In genomic region chr1:240765732-240766363, GRCh38 we compare ENCODE assay signal across 12 cellular contexts.
DNase-seq lines count a peak whose midpoint lies in the region; ATAC-seq and TF ChIP-seq lines count a peak whose summit lies in the region.
"Had no signal": no experiment of that assay in that cellular context is flagged by ENCODE, and none has a peak within 500 bp of the region (broad histone marks: within the 10 kb centered on the region; RNA-seq: fewer than 3 reads in every experiment).

No MANE protein-coding gene starts in this region.

- H3K4me1 ChIP-seq in smooth muscle cell (ENCODE audit: low read depth): no peaks in the 10 kb centered on the region
- H3K4me1 ChIP-seq in body of pancreas: no peaks in the 10 kb centered on the region

- no peak overlapping the region for H3K4me3 ChIP-seq in fibroblast of villous mesenchyme (ENCODE audit: low read depth, low read length)
- H3K4me3 ChIP-seq in smooth muscle cell: no peak overlapping the region
- no peak overlapping the region for H3K4me3 ChIP-seq in body of pancreas
- H3K4me3 ChIP-seq: cardiac muscle cell had no signal

- TF ChIP-seq POLR2A in body of pancreas (IDR thresholded peaks at IDR 0.05): no peak

- ATAC-seq in GM21423 (IDR thresholded peaks at IDR 0.05; ENCODE audit: unreplicated experiment) (no peak), GM19035 (IDR thresholded peaks at IDR 0.05; ENCODE audit: unreplicated experiment) (no peak), body of pancreas (no peak)
- ATAC-seq: left colon had no signal

- H3K27me3 ChIP-seq in smooth muscle cell (ENCODE audit: low read depth): no peaks in the 10 kb centered on the region
- H3K27me3 ChIP-seq in body of pancreas: no peaks in the 10 kb centered on the region
- H3K27me3 ChIP-seq: cardiac muscle cell had no signal

- no peaks in the 10 kb centered on the region for H3K79me2 ChIP-seq in smooth muscle cell (ENCODE audit: low read depth)

- no peaks in the 10 kb centered on the region for H3F3A ChIP-seq in smooth muscle cell (ENCODE audit: low read depth)

- DNase-seq in H4 (ENCODE audit: low spot score) (peak; percentile 65), SW 1271 (lab: John Stamatoyannopoulos, UW) (peak; percentile 7 to 64), fibroblast of villous mesenchyme (ENCODE audit: low read depth) (peak; percentile 39), smooth muscle cell (lab: John Stamatoyannopoulos, UW; ENCODE audit: unreplicated experiment) (no peak), body of pancreas (no peak)
- DNase-seq: activated CD4-positive, CD25-positive, alpha-beta regulatory T cell; KG1; left colon; NCI-H2171 had no signal

- no peaks in the 10 kb centered on the region for H4K20me1 ChIP-seq in smooth muscle cell (ENCODE audit: low read depth)

- no peak overlapping the region for H2AFZ ChIP-seq in smooth muscle cell (ENCODE audit: low read depth)

- intact Hi-C loops in body of pancreas (cut with DNase I): no loop called here

- peak overlapping the region; percentile 27 for H3K9ac ChIP-seq in smooth muscle cell (ENCODE audit: low read depth)

- no peaks in the 10 kb centered on the region for H3K9me3 ChIP-seq in smooth muscle cell (replicated peaks; ENCODE audit: low read depth)
- no peaks in the 10 kb centered on the region for H3K9me3 ChIP-seq in body of pancreas

- H3K36me3 ChIP-seq in smooth muscle cell (ENCODE audit: low read depth): no peaks in the 10 kb centered on the region
- H3K36me3 ChIP-seq in body of pancreas (replicated peaks in 1 of 2; ENCODE audit: insufficient read depth in 1 of 2, low read depth in 2 of 2): no peaks in the 10 kb centered on the region
- H3K36me3 ChIP-seq: cardiac muscle cell had no signal

- H3K27ac ChIP-seq in smooth muscle cell (ENCODE audit: low read depth) (peak overlapping the region; percentile 66), body of pancreas (no peak overlapping the region)
- H3K27ac ChIP-seq: cardiac muscle cell had no signal

- no peak for TF ChIP-seq CTCF in fibroblast of villous mesenchyme (IDR thresholded peaks at IDR 0.05; ENCODE audit: insufficient read depth, low read depth, low read length)
- TF ChIP-seq CTCF in smooth muscle cell (IDR thresholded peaks at IDR 0.05; ENCODE audit: borderline replicate concordance, insufficient read depth, poor library complexity, severe bottlenecking): no peak
- TF ChIP-seq CTCF in body of pancreas (IDR thresholded peaks at IDR 0.05): no peak

- peak overlapping the region; percentile 23 for H3K4me2 ChIP-seq in smooth muscle cell

- WGBS in smooth muscle cell (ENCODE audit: low lambda C conversion rate): 50% methylated on average over 5 of the region's 5 CpGs
- 29 to 35% methylated on average over 5 of the region's 5 CpGs for WGBS in body of pancreas, 2 donors

Comparison
In these comparisons a context has a peak if more than half of its experiments do, and no peak if none do; other contexts are left out.
1. DNase-seq: peak in H4 (single experiment), SW 1271 (2 of 2) and fibroblast of villous mesenchyme (single experiment); none in smooth muscle cell (single experiment) and body of pancreas (0 of 4).